ENCODE assay signal across 15 cellular contexts in genomic region chr1:215987092-215987855, GRCh38.
DNase-seq lines count a peak whose midpoint lies in the region; ATAC-seq and TF ChIP-seq lines count a peak whose summit lies in the region.
"Had no signal": no experiment of that assay in that cellular context is flagged by ENCODE, and none has a peak within 500 bp of the region (broad histone marks: within the 10 kb centered on the region; RNA-seq: fewer than 3 reads in every experiment).

No MANE protein-coding gene starts in this region.

- H3K4me3 ChIP-seq in choroid plexus epithelial cell (ENCODE audit: low read depth, low read length) = no peak overlapping the region
- H3K4me3 ChIP-seq: BLaER1 treated with 17β-estradiol and CSF1 and Interleukin-3, amounts not matched to agents 10 nM and 100 nM; SJSA1 had no signal

- H3K4me3 Mint-ChIP-seq in nephron progenitor cell (no peak overlapping the region), osteocyte (ENCODE audit: unreplicated experiment) (no peak overlapping the region)

- H3K27me3 Mint-ChIP-seq in nephron progenitor cell (ENCODE audit: low read depth, poor library complexity) (no peaks in the 10 kb centered on the region), osteocyte (ENCODE audit: unreplicated experiment) (peaks cover 6% of the 10 kb centered on the region)

- H3K36me3 Mint-ChIP-seq in nephron progenitor cell (ENCODE audit: low read depth) = no peaks in the 10 kb centered on the region
- no peaks in the 10 kb centered on the region for H3K36me3 Mint-ChIP-seq in osteocyte (ENCODE audit: unreplicated experiment)

- peak overlapping the region; percentile 73 for H3K27ac Mint-ChIP-seq in nephron progenitor cell
- no peak overlapping the region for H3K27ac Mint-ChIP-seq in osteocyte (ENCODE audit: unreplicated experiment)

- H3K4me1 Mint-ChIP-seq in nephron progenitor cell (no peaks in the 10 kb centered on the region), osteocyte (ENCODE audit: unreplicated experiment) (no peaks in the 10 kb centered on the region)

- peak; percentile 35 for DNase-seq in DMS53 (lab: John Stamatoyannopoulos, UW)
- no peak for DNase-seq in DMS53 treated with DMSO at 0.1 percent for 48 hours (lab: John Stamatoyannopoulos, UW; ENCODE audit: unreplicated experiment)
- DNase-seq in OCI-M1 (lab: John Stamatoyannopoulos, UW) = peak; percentile 20
- peak; percentile 1 for DNase-seq in choroid plexus epithelial cell (ENCODE audit: low read depth)
- DNase-seq in nephron progenitor cell = no peak
- no peak for DNase-seq in SW480 (ENCODE audit: low spot score)
- no peak for DNase-seq in osteocyte (ENCODE audit: extremely low spot score, unreplicated experiment)
- DNase-seq: DMS153, GOT3, KG1, NCI-H187 treated with DMSO at 0.1 percent for 48 hours, NCI-H2171 had no signal

- H3K9me3 Mint-ChIP-seq in nephron progenitor cell (no peaks in the 10 kb centered on the region), osteocyte (ENCODE audit: unreplicated experiment) (no peaks in the 10 kb centered on the region)

- TF ChIP-seq CTCF in choroid plexus epithelial cell (conservative IDR thresholded peaks at IDR 0.05; ENCODE audit: low read depth, low read length) (no peak), nephron progenitor cell (IDR thresholded peaks at IDR 0.05) (no peak), osteocyte (IDR thresholded peaks at IDR 0.05) (no peak)

- ATAC-seq in GM18861 (IDR thresholded peaks at IDR 0.05; ENCODE audit: unreplicated experiment) = no peak

Comparison
In these comparisons a context has a peak if more than half of its experiments do, and no peak if none do; other contexts are left out.
1. DNase-seq: peak in DMS53 (single experiment), OCI-M1 (single experiment) and choroid plexus epithelial cell (single experiment); none in DMS53 treated with DMSO at 0.1 percent for 48 hours (single experiment), nephron progenitor cell (single experiment), SW480 (single experiment) and osteocyte (single experiment).